Comparison of ENCODE assay signal across 25 cellular contexts in genomic region chr5:181054871-181055494, GRCh38. TPM values are rescaled to one million over a fixed set of nuclear protein-coding genes. Genes with fewer than 3 reads are reported as not detected.
A peak's percentile ranks its signal among the peaks of the same experiment; 100 is the strongest.
DNase-seq lines count a peak whose midpoint lies in the region; ATAC-seq and TF ChIP-seq lines count a peak whose summit lies in the region.
"Had no signal": no experiment of that assay in that cellular context is flagged by ENCODE, and none has a peak within 500 bp of the region (broad histone marks: within the 10 kb centered on the region; RNA-seq: fewer than 3 reads in every experiment).

No MANE protein-coding gene starts in this region.

- H3K27me3 Mint-ChIP-seq in endothelial cell (ENCODE audit: unreplicated experiment): peaks cover 31% of the 10 kb centered on the region

- H3K9ac ChIP-seq in PC-3 (ENCODE audit: low read length): no peak overlapping the region

- H3K4me2 ChIP-seq in PC-3 (ENCODE audit: low read length): no peak overlapping the region

- H3K27ac Mint-ChIP-seq in endothelial cell (ENCODE audit: unreplicated experiment): no peak overlapping the region
- H3K27ac Mint-ChIP-seq: CD4-positive, alpha-beta memory T cell; dendritic cell treated with granulocyte-macrophage colony-stimulating factor and Interleukin-4, amounts not matched to agents 40 ng/mL and 50 ng/mL, for 4 days; mesothelial cell of epicardium; stimulated activated effector memory CD8-positive, alpha-beta T cell treated with anti-CD3 and anti-CD28 coated beads, Interleukin-12 subunit alpha, Interleukin-12 subunit beta, amount 100 ng/mL, for 72 hours had no signal

- TF ChIP-seq CTCF in PC-3 (conservative IDR thresholded peaks at IDR 0.05; ENCODE audit: low read depth, low read length) (no peak), endothelial cell (IDR thresholded peaks at IDR 0.05; ENCODE audit: unreplicated experiment) (no peak)

- no peaks in the 10 kb centered on the region for H3K79me2 ChIP-seq in PC-3 (ENCODE audit: low read length)

- POLR2A ChIA-PET in PC-3 (lab: Charles Lee; ENCODE audit: unreplicated experiment): no interaction called here

- 34% methylated on average over 8 of the region's 8 CpGs for WGBS in right cardiac atrium

- ATAC-seq in right cardiac atrium (no peak), Right ventricle myocardium superior (ENCODE audit: poor library complexity) (no peak), PC-3 (no peak), HG02798 (IDR thresholded peaks at IDR 0.05; ENCODE audit: poor library complexity, unreplicated experiment) (no peak)
- ATAC-seq: left cardiac atrium; stimulated activated effector memory CD8-positive, alpha-beta T cell treated with anti-CD3 and anti-CD28 coated beads, Interleukin-12 subunit alpha, Interleukin-12 subunit beta, amount 100 ng/mL, for 72 hours had no signal

- no peaks in the 10 kb centered on the region for H3K9me3 Mint-ChIP-seq in endothelial cell (ENCODE audit: unreplicated experiment)
- H3K9me3 Mint-ChIP-seq: activated T-helper 2 cell treated with anti-CD3 and anti-CD28 coated beads, Interferon-gamma antibody, Interleukin-2, Interleukin-4, amounts not matched to agents 10 μg/mL and 5 μg/mL and 100 μg/mL, durations not matched to agents 14 hours and 24 hours and 36 hours; dendritic cell treated with granulocyte-macrophage colony-stimulating factor and Interleukin-4, amounts not matched to agents 40 ng/mL and 50 ng/mL, for 4 days; mesothelial cell of epicardium; stimulated activated effector memory CD8-positive, alpha-beta T cell treated with anti-CD3 and anti-CD28 coated beads, Interleukin-12 subunit alpha, Interleukin-12 subunit beta, amount 100 ng/mL, for 72 hours had no signal

- H3K9me3 ChIP-seq in right cardiac atrium (ENCODE audit: control insufficient read depth, low read length): no peaks in the 10 kb centered on the region
- no peaks in the 10 kb centered on the region for H3K9me3 ChIP-seq in PC-3 (ENCODE audit: low read length)
- H3K9me3 ChIP-seq: breast epithelium had no signal

- no peaks in the 10 kb centered on the region for H3K9me2 ChIP-seq in PC-3 (replicated peaks; ENCODE audit: low read length)

- no peaks in the 10 kb centered on the region for H4K20me1 ChIP-seq in PC-3 (ENCODE audit: low read length)

- BruUV-seq in PC-3 (replicated peaks; lab: Mats Ljungman, UMichigan): TSS peak; percentile 30

- no peaks in the 10 kb centered on the region for H3F3A ChIP-seq in PC-3 (ENCODE audit: low read length, unreplicated experiment)

- H3K4me1 ChIP-seq in right cardiac atrium (ENCODE audit: control insufficient read depth, insufficient read depth, low read length): no peaks in the 10 kb centered on the region
- 0 out of 2 replicates have a peak, but pooled peaks cover 3% of the 10 kb centered on the region for H3K4me1 ChIP-seq in PC-3 (ENCODE audit: insufficient read depth, low read length)

- CTCF ChIA-PET in PC-3 (lab: Charles Lee): no interaction called here

- intact Hi-C loops in right cardiac atrium (cut with DNase I): loop anchor here in 1 of 4 donors (10.0 kb wide), 1 partner anchor 190 kb away; the partner anchor contains the start of gene ZFP62
- intact Hi-C loops in Right ventricle myocardium superior (cut with DNase I): no loop called here
- intact Hi-C loops in PC-3 (cut with micrococcal nuclease): loop anchor here (5.0 kb wide), 1 partner anchor 117 kb away; no protein-coding TSS in a partner anchor

- no peaks in the 10 kb centered on the region for H3K36me3 ChIP-seq in PC-3 (ENCODE audit: low read depth, low read length)
- H3K36me3 ChIP-seq: breast epithelium, SJSA1 had no signal

- peaks cover 23% of the 10 kb centered on the region for H3K4me1 Mint-ChIP-seq in endothelial cell (ENCODE audit: unreplicated experiment)

- peak overlapping the region; percentile 81 for H3K4me3 Mint-ChIP-seq in endothelial cell (ENCODE audit: unreplicated experiment)
- H3K4me3 Mint-ChIP-seq: dendritic cell treated with granulocyte-macrophage colony-stimulating factor and Interleukin-4, amounts not matched to agents 40 ng/mL and 50 ng/mL, for 4 days had no signal

- DNase-seq in right cardiac atrium: no peak
- no peak for DNase-seq in Right ventricle myocardium superior
- no peak for DNase-seq in PC-3
- no peak for DNase-seq in endothelial cell (ENCODE audit: low spot score)
- DNase-seq in ureter (ENCODE audit: low spot score): peak; percentile 34
- no peak for DNase-seq in NCI-H82 treated with DMSO at 0.1 percent for 48 hours (lab: John Stamatoyannopoulos, UW; ENCODE audit: unreplicated experiment)
- DNase-seq in DMS114 treated with DMSO at 0.1 percent for 48 hours (lab: John Stamatoyannopoulos, UW; ENCODE audit: unreplicated experiment): no peak
- DNase-seq: ACHN; activated CD4-positive, alpha-beta T cell treated with anti-CD3 and anti-CD28 coated beads for 1 hour; CD4-positive, alpha-beta memory T cell; DND-41; foreskin melanocyte; left cardiac atrium; NCI-H1417 treated with DMSO at 0.1 percent for 48 hours; stimulated activated CD4-positive, alpha-beta T cell treated with anti-CD3 and anti-CD28 coated beads, Interleukin-15, amount 100 ng/mL, for 24 hours; T-helper 9 cell had no signal

- H3K27ac ChIP-seq in right cardiac atrium (ENCODE audit: low read length): no peak overlapping the region
- no peak overlapping the region for H3K27ac ChIP-seq in PC-3 (ENCODE audit: low read length)
- H3K27ac ChIP-seq: breast epithelium, epithelial cell of prostate, SJSA1 had no signal

- no peak overlapping the region for H2AFZ ChIP-seq in PC-3 (ENCODE audit: low read length)

- H3K36me3 Mint-ChIP-seq in endothelial cell (ENCODE audit: low read depth, unreplicated experiment): peaks cover 20% of the 10 kb centered on the region
- H3K36me3 Mint-ChIP-seq: CD4-positive, alpha-beta memory T cell; mesothelial cell of epicardium had no signal

- peak overlapping the region; percentile 63 for H3K4me3 ChIP-seq in right cardiac atrium (ENCODE audit: low read length)
- H3K4me3 ChIP-seq in PC-3 (ENCODE audit: low read length): no peak overlapping the region
- H3K4me3 ChIP-seq: breast epithelium, SJSA1 had no signal

- H3K27me3 ChIP-seq in right cardiac atrium (ENCODE audit: control insufficient read depth, insufficient read depth): no peaks in the 10 kb centered on the region
- peaks cover 24% of the 10 kb centered on the region for H3K27me3 ChIP-seq in PC-3 (ENCODE audit: low read length)

RNA-seq across cellular contexts. Expression of gene BTNL9, which starts 14.9 kb away (rescaled TPM):
- total RNA-seq in right cardiac atrium (10 to 100 TPM in 3 of 4 donors, 1 to 10 TPM in 1; 8.0 to 44.4 (median 26.8) TPM), Right ventricle myocardium superior (38.9 TPM), PC-3 (2014; rRNA removed) (11.5 and 15.4 TPM in 2 replicates), endothelial cell (ENCODE audit: unreplicated experiment) (24.3 TPM), ureter (26.0 TPM)
- polyA plus RNA-seq in right cardiac atrium: 57.8 TPM
- total RNA-seq: activated CD8-positive, alpha-beta memory T cell treated with anti-CD3 and anti-CD28 coated beads for 36 hours; activated T-helper 2 cell treated with anti-CD3 and anti-CD28 coated beads, Interferon-gamma antibody, Interleukin-2, Interleukin-4, amounts not matched to agents 10 μg/mL and 5 μg/mL and 100 μg/mL, durations not matched to agents 14 hours and 24 hours and 36 hours; CD4-positive, alpha-beta memory T cell; SJSA1 had no signal
- polyA plus RNA-seq: CD4-positive, alpha-beta memory T cell had no signal
